13 cellular contexts compared by ENCODE assay signal in genomic region chr15:76973906-76974305, GRCh38. TPM values are rescaled to one million over a fixed set of nuclear protein-coding genes. Genes with fewer than 3 reads are reported as not detected.
A peak's percentile ranks its signal among the peaks of the same experiment; 100 is the strongest.
DNase-seq lines count a peak whose midpoint lies in the region; ATAC-seq and TF ChIP-seq lines count a peak whose summit lies in the region.
"Had no signal": no experiment of that assay in that cellular context is flagged by ENCODE, and none has a peak within 500 bp of the region (broad histone marks: within the 10 kb centered on the region; RNA-seq: fewer than 3 reads in every experiment).

No MANE protein-coding gene starts in this region.

- H3K27ac ChIP-seq in thoracic aorta: peak overlapping the region; percentile 87 to 95
- no peak overlapping the region for H3K27ac ChIP-seq in upper lobe of right lung
- H3K27ac ChIP-seq: A549 had no signal

- H3K4me3 Mint-ChIP-seq in activated naive CD4-positive, alpha-beta T cell treated with anti-CD3 and anti-CD28 coated beads, Interleukin-2, amount 50 U/mL, for 24 hours: no peak overlapping the region
- no peak overlapping the region for H3K4me3 Mint-ChIP-seq in activated naive CD4-positive, alpha-beta T cell treated with anti-CD3 and anti-CD28 coated beads for 36 hours
- H3K4me3 Mint-ChIP-seq in activated T-helper 2 cell treated with anti-CD3 and anti-CD28 coated beads, Interferon-gamma antibody, Interleukin-2, Interleukin-4, amounts not matched to agents 10 μg/mL and 5 μg/mL and 100 μg/mL, durations not matched to agents 14 hours and 24 hours and 36 hours (ENCODE audit: low read depth): no peak overlapping the region
- H3K4me3 Mint-ChIP-seq: CD4-positive, CD25-positive, alpha-beta regulatory T cell; HFFc6 had no signal

- no peak for TF ChIP-seq POLR2A in lower leg skin (IDR thresholded peaks at IDR 0.05)

- H3K27me3 ChIP-seq in thoracic aorta (replicated peaks; ENCODE audit: insufficient read depth) (no peaks in the 10 kb centered on the region), upper lobe of right lung (no peaks in the 10 kb centered on the region)

- intact Hi-C loops in activated naive CD4-positive, alpha-beta T cell treated with anti-CD3 and anti-CD28 coated beads for 36 hours (cut with micrococcal nuclease): loop anchor here (2.0 kb wide), 4 partner anchors 145 to 569 kb away; no protein-coding TSS in a partner anchor
- intact Hi-C loops in activated T-helper 2 cell treated with anti-CD3 and anti-CD28 coated beads, Interferon-gamma antibody, Interleukin-2, Interleukin-4, amounts not matched to agents 10 μg/mL and 5 μg/mL and 100 μg/mL, durations not matched to agents 14 hours and 24 hours and 36 hours (cut with micrococcal nuclease): loop anchor here (1.0 to 2.0 kb wide), 2 partner anchors 29 to 48 kb away; no protein-coding TSS in a partner anchor
- intact Hi-C loops in upper lobe of right lung (cut with DNase I) (no loop called here), lower leg skin (cut with DNase I; ENCODE audit: low total_unique reads) (no loop called here)

- H3K4me1 Mint-ChIP-seq in activated naive CD4-positive, alpha-beta T cell treated with anti-CD3 and anti-CD28 coated beads, Interleukin-2, amount 50 U/mL, for 24 hours: peaks cover 16% of the 10 kb centered on the region
- H3K4me1 Mint-ChIP-seq in activated naive CD4-positive, alpha-beta T cell treated with anti-CD3 and anti-CD28 coated beads for 36 hours (ENCODE audit: low read depth): peaks cover 16% of the 10 kb centered on the region
- H3K4me1 Mint-ChIP-seq in activated T-helper 2 cell treated with anti-CD3 and anti-CD28 coated beads, Interferon-gamma antibody, Interleukin-2, Interleukin-4, amounts not matched to agents 10 μg/mL and 5 μg/mL and 100 μg/mL, durations not matched to agents 14 hours and 24 hours and 36 hours (ENCODE audit: low read depth): peaks cover 32% of the 10 kb centered on the region

- H3K9me3 Mint-ChIP-seq in activated naive CD4-positive, alpha-beta T cell treated with anti-CD3 and anti-CD28 coated beads, Interleukin-2, amount 50 U/mL, for 24 hours: no peaks in the 10 kb centered on the region
- H3K9me3 Mint-ChIP-seq in activated naive CD4-positive, alpha-beta T cell treated with anti-CD3 and anti-CD28 coated beads for 36 hours: peaks cover 3% of the 10 kb centered on the region
- H3K9me3 Mint-ChIP-seq in activated T-helper 2 cell treated with anti-CD3 and anti-CD28 coated beads, Interferon-gamma antibody, Interleukin-2, Interleukin-4, amounts not matched to agents 10 μg/mL and 5 μg/mL and 100 μg/mL, durations not matched to agents 14 hours and 24 hours and 36 hours: no peaks in the 10 kb centered on the region

- WGBS in lower leg skin, 2 donors: 90% methylated on average over 2 of the region's 2 CpGs

- H3K9me3 ChIP-seq in thoracic aorta (no peaks in the 10 kb centered on the region), upper lobe of right lung (no peaks in the 10 kb centered on the region)

- H3K36me3 Mint-ChIP-seq in activated naive CD4-positive, alpha-beta T cell treated with anti-CD3 and anti-CD28 coated beads, Interleukin-2, amount 50 U/mL, for 24 hours: no peaks in the 10 kb centered on the region
- no peaks in the 10 kb centered on the region for H3K36me3 Mint-ChIP-seq in activated naive CD4-positive, alpha-beta T cell treated with anti-CD3 and anti-CD28 coated beads for 36 hours (ENCODE audit: low read depth)
- H3K36me3 Mint-ChIP-seq in activated T-helper 2 cell treated with anti-CD3 and anti-CD28 coated beads, Interferon-gamma antibody, Interleukin-2, Interleukin-4, amounts not matched to agents 10 μg/mL and 5 μg/mL and 100 μg/mL, durations not matched to agents 14 hours and 24 hours and 36 hours (ENCODE audit: low read depth): no peaks in the 10 kb centered on the region
- H3K36me3 Mint-ChIP-seq: CD4-positive, CD25-positive, alpha-beta regulatory T cell had no signal

- H3K4me1 ChIP-seq in thoracic aorta (ENCODE audit: control insufficient read depth in 1 of 2, low read depth in 2 of 2) (peaks cover 0 to 35% of the 10 kb centered on the region in 2 donors), upper lobe of right lung (no peaks in the 10 kb centered on the region)
- H3K4me1 ChIP-seq: A549 had no signal

- ATAC-seq in thoracic aorta (ENCODE audit: insufficient number of reproducible peaks, low FRiP score, low read depth): no peak
- no peak for ATAC-seq in upper lobe of right lung

- H3K27me3 Mint-ChIP-seq in activated naive CD4-positive, alpha-beta T cell treated with anti-CD3 and anti-CD28 coated beads, Interleukin-2, amount 50 U/mL, for 24 hours: no peaks in the 10 kb centered on the region
- H3K27me3 Mint-ChIP-seq in activated naive CD4-positive, alpha-beta T cell treated with anti-CD3 and anti-CD28 coated beads for 36 hours (ENCODE audit: low read depth): no peaks in the 10 kb centered on the region
- peaks cover 7% of the 10 kb centered on the region for H3K27me3 Mint-ChIP-seq in activated T-helper 2 cell treated with anti-CD3 and anti-CD28 coated beads, Interferon-gamma antibody, Interleukin-2, Interleukin-4, amounts not matched to agents 10 μg/mL and 5 μg/mL and 100 μg/mL, durations not matched to agents 14 hours and 24 hours and 36 hours (ENCODE audit: low read depth)
- H3K27me3 Mint-ChIP-seq: CD4-positive, CD25-positive, alpha-beta regulatory T cell had no signal

- H3K36me3 ChIP-seq in thoracic aorta (no peaks in the 10 kb centered on the region), upper lobe of right lung (no peaks in the 10 kb centered on the region)

- TF ChIP-seq CTCF in thoracic aorta (IDR thresholded peaks at IDR 0.05) (no peak), upper lobe of right lung (IDR thresholded peaks at IDR 0.05) (no peak), lower leg skin (IDR thresholded peaks at IDR 0.05) (no peak)

- H3K27ac Mint-ChIP-seq in activated naive CD4-positive, alpha-beta T cell treated with anti-CD3 and anti-CD28 coated beads, Interleukin-2, amount 50 U/mL, for 24 hours: peak overlapping the region; percentile 52
- no peak overlapping the region for H3K27ac Mint-ChIP-seq in activated naive CD4-positive, alpha-beta T cell treated with anti-CD3 and anti-CD28 coated beads for 36 hours
- H3K27ac Mint-ChIP-seq in activated T-helper 2 cell treated with anti-CD3 and anti-CD28 coated beads, Interferon-gamma antibody, Interleukin-2, Interleukin-4, amounts not matched to agents 10 μg/mL and 5 μg/mL and 100 μg/mL, durations not matched to agents 14 hours and 24 hours and 36 hours: peak overlapping the region; percentile 42
- H3K27ac Mint-ChIP-seq: CD4-positive, CD25-positive, alpha-beta regulatory T cell; HFFc6 had no signal

- CTCF ChIA-PET in activated naive CD4-positive, alpha-beta T cell treated with anti-CD3 and anti-CD28 coated beads for 36 hours (lab: Charles Lee): interaction anchor here (0.8 to 7.5 kb wide), 35 partner anchors 10 to 569 kb away, joined by 3 to 85 read pairs (median 5); partner anchors contain the start of genes PSTPIP1 and SCAPER

- no peak for DNase-seq in activated naive CD4-positive, alpha-beta T cell treated with anti-CD3 and anti-CD28 coated beads for 36 hours
- no peak for DNase-seq in activated T-helper 2 cell treated with anti-CD3 and anti-CD28 coated beads, Interferon-gamma antibody, Interleukin-2, Interleukin-4, amounts not matched to agents 10 μg/mL and 5 μg/mL and 100 μg/mL, durations not matched to agents 14 hours and 24 hours and 36 hours (ENCODE audit: low spot score)
- DNase-seq in islet precursor cell (peak; percentile 13), thoracic aorta (ENCODE audit: low spot score) (no peak), upper lobe of right lung (no peak), kidney glomerular epithelial cell (lab: John Stamatoyannopoulos, UW) (no peak), lower leg skin (ENCODE audit: low spot score in 2 of 2) (no peak)
- DNase-seq: GOT3, HFFc6, NCI-H2081 treated with DMSO at 0.1 percent for 48 hours had no signal

- H3K4me3 ChIP-seq in thoracic aorta: peak overlapping the region; percentile 69
- H3K4me3 ChIP-seq in upper lobe of right lung: no peak overlapping the region
- no peak overlapping the region for H3K4me3 ChIP-seq in lower leg skin (ENCODE audit: low read depth, poor library complexity, severe bottlenecking)
- H3K4me3 ChIP-seq: A549 had no signal

RNA-seq across cellular contexts. Expression of gene PSTPIP1, which starts 21.0 kb away (rescaled TPM):
- 100 to 1,000 TPM in 1 of 2 experiments, 10 to 100 TPM in 1; 94.2 to 102 TPM for total RNA-seq in activated naive CD4-positive, alpha-beta T cell treated with anti-CD3 and anti-CD28 coated beads for 36 hours
- total RNA-seq in activated T-helper 2 cell treated with anti-CD3 and anti-CD28 coated beads, Interferon-gamma antibody, Interleukin-2, Interleukin-4, amounts not matched to agents 10 μg/mL and 5 μg/mL and 100 μg/mL, durations not matched to agents 14 hours and 24 hours and 36 hours: 167 and 169 TPM in 2 replicates
- 10 to 100 TPM; 24.5 to 24.8 TPM for total RNA-seq in thoracic aorta
- total RNA-seq in upper lobe of right lung: 16.0 TPM
- 1 to 10 TPM; 2.9 to 8.9 (median 4.0) TPM for total RNA-seq in lower leg skin

RNA-seq across cellular contexts. Expression of gene RCN2, which starts 42.4 kb away (rescaled TPM):
- total RNA-seq in activated naive CD4-positive, alpha-beta T cell treated with anti-CD3 and anti-CD28 coated beads for 36 hours: 10 to 100 TPM; 23.7 to 25.2 TPM
- 35.7 and 36.1 TPM in 2 replicates for total RNA-seq in activated T-helper 2 cell treated with anti-CD3 and anti-CD28 coated beads, Interferon-gamma antibody, Interleukin-2, Interleukin-4, amounts not matched to agents 10 μg/mL and 5 μg/mL and 100 μg/mL, durations not matched to agents 14 hours and 24 hours and 36 hours
- total RNA-seq in thoracic aorta: 10 to 100 TPM; 51.4 to 66.9 TPM
- total RNA-seq in upper lobe of right lung: 39.4 TPM
- total RNA-seq in lower leg skin: 10 to 100 TPM; 21.4 to 29.2 (median 23.8) TPM

Comparison
In these comparisons a context has a peak if more than half of its experiments do, and no peak if none do; other contexts are left out.
1. intact Hi-C loops: an anchor here in activated naive CD4-positive, alpha-beta T cell treated with anti-CD3 and anti-CD28 coated beads for 36 hours (2.0 kb wide) and activated T-helper 2 cell treated with anti-CD3 and anti-CD28 coated beads, Interferon-gamma antibody, Interleukin-2, Interleukin-4, amounts not matched to agents 10 μg/mL and 5 μg/mL and 100 μg/mL, durations not matched to agents 14 hours and 24 hours and 36 hours (1.0 to 2.0 kb wide); none called in upper lobe of right lung and lower leg skin.